ENCODE assay signal across 19 cellular contexts in genomic region chr16:11552445-11552844, GRCh38. TPM values are rescaled to one million over a fixed set of nuclear protein-coding genes. Genes with fewer than 3 reads are reported as not detected.
A peak's percentile ranks its signal among the peaks of the same experiment; 100 is the strongest.
DNase-seq lines count a peak whose midpoint lies in the region; ATAC-seq and TF ChIP-seq lines count a peak whose summit lies in the region.
"Had no signal": no experiment of that assay in that cellular context is flagged by ENCODE, and none has a peak within 500 bp of the region (broad histone marks: within the 10 kb centered on the region; RNA-seq: fewer than 3 reads in every experiment).

No MANE protein-coding gene starts in this region.

- intact Hi-C loops in CD8-positive, alpha-beta T cell (cut with DNase I, micrococcal nuclease) = loop anchor here in 1 of 2 experiments (5.0 kb wide), 1 partner anchor 35 kb away; the partner anchor contains the start of gene LITAF
- intact Hi-C loops in right cardiac atrium (cut with DNase I) = no loop called here
- intact Hi-C loops in psoas muscle (cut with DNase I) = no loop called here

- CTCF ChIA-PET in CD8-positive, alpha-beta T cell (lab: Charles Lee) = interaction anchor here (1.0 to 6.4 kb wide), 3 partner anchors 14 to 20 kb away, joined by 3 to 26 read pairs (median 9); no protein-coding TSS in a partner anchor
- CTCF ChIA-PET in T-cell (lab: Charles Lee) = interaction anchor here in 1 of 2 donors (0.6 kb wide), 1 partner anchor 36 kb away, joined by 3 read pairs; no protein-coding TSS in a partner anchor

- H3K36me3 ChIP-seq in CD8-positive, alpha-beta T cell (ENCODE audit: insufficient read depth, low read length) = peaks cover 81% of the 10 kb centered on the region
- H3K36me3 ChIP-seq in psoas muscle (ENCODE audit: insufficient read depth in 1 of 2, low read depth in 1 of 2) = peaks cover 0 to 82% of the 10 kb centered on the region in 2 donors

- H3K9me3 Mint-ChIP-seq in CD8-positive, alpha-beta T cell = no peaks in the 10 kb centered on the region
- H3K9me3 Mint-ChIP-seq in T-cell = peaks cover 0 to 4% (median 4%) of the 10 kb centered on the region in 3 donors
- H3K9me3 Mint-ChIP-seq in stimulated activated effector memory CD8-positive, alpha-beta T cell treated with anti-CD3 and anti-CD28 coated beads, Interleukin-12 subunit alpha, Interleukin-12 subunit beta, amount 100 ng/mL, for 72 hours = no peaks in the 10 kb centered on the region

- no peak overlapping the region for H3K4me3 ChIP-seq in CD8-positive, alpha-beta T cell (ENCODE audit: low read depth, low read length)
- H3K4me3 ChIP-seq in right cardiac atrium (ENCODE audit: low read length) (no peak overlapping the region), psoas muscle (no peak overlapping the region)
- H3K4me3 ChIP-seq: body of pancreas, upper lobe of left lung had no signal

- no peaks in the 10 kb centered on the region for H3K9me3 ChIP-seq in CD8-positive, alpha-beta T cell (ENCODE audit: low read length)
- H3K9me3 ChIP-seq in right cardiac atrium (ENCODE audit: control insufficient read depth, low read length) (no peaks in the 10 kb centered on the region), psoas muscle (peaks cover 10% of the 10 kb centered on the region)
- H3K9me3 ChIP-seq: body of pancreas had no signal

- H3K27me3 ChIP-seq in CD8-positive, alpha-beta T cell (ENCODE audit: insufficient read depth, low read length) = no peaks in the 10 kb centered on the region
- no peaks in the 10 kb centered on the region for H3K27me3 ChIP-seq in right cardiac atrium (ENCODE audit: control insufficient read depth, insufficient read depth)
- H3K27me3 ChIP-seq in psoas muscle (ENCODE audit: insufficient read depth in 3 of 3, low read length in 2 of 3) = no peaks in the 10 kb centered on the region
- H3K27me3 ChIP-seq: body of pancreas, upper lobe of left lung had no signal

- peak overlapping the region; percentile 57 for H3K27ac Mint-ChIP-seq in CD8-positive, alpha-beta T cell
- peak overlapping the region; percentile 62 to 84 for H3K27ac Mint-ChIP-seq in T-cell
- H3K27ac Mint-ChIP-seq in stimulated activated effector memory CD8-positive, alpha-beta T cell treated with anti-CD3 and anti-CD28 coated beads, Interleukin-12 subunit alpha, Interleukin-12 subunit beta, amount 100 ng/mL, for 72 hours = peak overlapping the region; percentile 58
- H3K27ac Mint-ChIP-seq: activated naive CD4-positive, alpha-beta T cell treated with anti-CD3 and anti-CD28 coated beads, Interleukin-2, amount 50 U/mL, for 72 hours; activated T-cell treated with anti-CD3 and anti-CD28 coated beads, Interleukin-2, amount 50 U/mL, for 24 hours; stimulated activated memory B cell treated with anti-CD40 and anti-IgM and Interleukin-4, amounts not matched to agents 10 μg/mL and 1 μg/mL and 100 μg/mL, for 72 hours had no signal

- H3K4me3 Mint-ChIP-seq in CD8-positive, alpha-beta T cell = no peak overlapping the region
- H3K4me3 Mint-ChIP-seq in T-cell = no peak overlapping the region
- H3K4me3 Mint-ChIP-seq in stimulated activated effector memory CD8-positive, alpha-beta T cell treated with anti-CD3 and anti-CD28 coated beads, Interleukin-12 subunit alpha, Interleukin-12 subunit beta, amount 100 ng/mL, for 72 hours = no peak overlapping the region
- H3K4me3 Mint-ChIP-seq: activated T-cell treated with anti-CD3 and anti-CD28 coated beads, Interleukin-2, amount 50 U/mL, for 24 hours; stimulated activated memory B cell treated with anti-CD40 and anti-IgM and Interleukin-4, amounts not matched to agents 10 μg/mL and 1 μg/mL and 100 μg/mL, for 72 hours had no signal

- H3K4me1 ChIP-seq in CD8-positive, alpha-beta T cell (ENCODE audit: insufficient read depth, low read length) = peaks cover 18% of the 10 kb centered on the region
- H3K4me1 ChIP-seq in right cardiac atrium (ENCODE audit: control insufficient read depth, insufficient read depth, low read length) (no peaks in the 10 kb centered on the region), psoas muscle (peaks cover under 1% of the 10 kb centered on the region)

- ATAC-seq in CD8-positive, alpha-beta T cell = no peak
- no peak for ATAC-seq in T-cell (replicated peaks in 1 of 4)
- peak; percentile 60 to 76 for ATAC-seq in right cardiac atrium
- ATAC-seq in stimulated activated effector memory CD8-positive, alpha-beta T cell treated with anti-CD3 and anti-CD28 coated beads, Interleukin-12 subunit alpha, Interleukin-12 subunit beta, amount 100 ng/mL, for 72 hours = no peak
- no peak for ATAC-seq in psoas muscle
- no peak for ATAC-seq in HG02973 (IDR thresholded peaks at IDR 0.05; ENCODE audit: unreplicated experiment)
- ATAC-seq: activated naive CD4-positive, alpha-beta T cell treated with anti-CD3 and anti-CD28 coated beads, Interleukin-2, amount 50 U/mL, for 72 hours; body of pancreas; HCT116; stimulated activated memory B cell treated with anti-CD40 and anti-IgM and Interleukin-4, amounts not matched to agents 10 μg/mL and 1 μg/mL and 100 μg/mL, for 72 hours had no signal

- 45% methylated on average over 8 of the region's 8 CpGs for WGBS in right cardiac atrium
- 54 to 60% (median 58%) methylated on average over 8 of the region's 8 CpGs for WGBS in psoas muscle, 3 donors

- no peaks in the 10 kb centered on the region for H3K27me3 Mint-ChIP-seq in CD8-positive, alpha-beta T cell (ENCODE audit: low read depth)
- H3K27me3 Mint-ChIP-seq in T-cell = no peaks in the 10 kb centered on the region
- H3K27me3 Mint-ChIP-seq: activated T-cell treated with anti-CD3 and anti-CD28 coated beads, Interleukin-2, amount 50 U/mL, for 24 hours; stimulated activated memory B cell treated with anti-CD40 and anti-IgM and Interleukin-4, amounts not matched to agents 10 μg/mL and 1 μg/mL and 100 μg/mL, for 72 hours had no signal

- no peak for DNase-seq in CD8-positive, alpha-beta T cell
- DNase-seq in T-cell = no peak
- peak; percentile 47 to 72 (median 48) for DNase-seq in right cardiac atrium
- DNase-seq in stimulated activated effector memory CD8-positive, alpha-beta T cell treated with anti-CD3 and anti-CD28 coated beads, Interleukin-12 subunit alpha, Interleukin-12 subunit beta, amount 100 ng/mL, for 72 hours (ENCODE audit: low spot score in 2 of 2) = no peak
- DNase-seq in psoas muscle = no peak
- no peak for DNase-seq in NCI-H187 (lab: John Stamatoyannopoulos, UW)
- DNase-seq in dermis blood vessel endothelial cell = no peak
- DNase-seq: activated CD4-positive, alpha-beta T cell treated with anti-CD3 and anti-CD28 coated beads for 1 hour; activated T-cell treated with anti-CD3 and anti-CD28 coated beads, Interleukin-2, amount 50 U/mL, for 24 hours; AML-193; body of pancreas; Calu3; NCI-H526; SW 1271; upper lobe of left lung had no signal

- POLR2A ChIA-PET in CD8-positive, alpha-beta T cell (lab: Charles Lee) = interaction anchor here (0.7 to 1.4 kb wide), 2 partner anchors 12 to 14 kb away, joined by 3 read pairs; no protein-coding TSS in a partner anchor
- POLR2A ChIA-PET in T-cell (lab: Charles Lee) = interaction anchor here (0.5 to 0.8 kb wide), 2 partner anchors 8 to 57 kb away, joined by 3 to 4 read pairs; no protein-coding TSS in a partner anchor

- H3K36me3 Mint-ChIP-seq in CD8-positive, alpha-beta T cell = peaks cover 97% of the 10 kb centered on the region
- peaks cover 73% of the 10 kb centered on the region for H3K36me3 Mint-ChIP-seq in T-cell
- H3K36me3 Mint-ChIP-seq in stimulated activated effector memory CD8-positive, alpha-beta T cell treated with anti-CD3 and anti-CD28 coated beads, Interleukin-12 subunit alpha, Interleukin-12 subunit beta, amount 100 ng/mL, for 72 hours = peaks cover 100% of the 10 kb centered on the region

- H3K27ac ChIP-seq in CD8-positive, alpha-beta T cell (ENCODE audit: low read depth, low read length) = no peak overlapping the region
- no peak overlapping the region for H3K27ac ChIP-seq in right cardiac atrium (ENCODE audit: low read length)
- no peak overlapping the region for H3K27ac ChIP-seq in psoas muscle

- TF ChIP-seq CTCF in CD8-positive, alpha-beta T cell (IDR thresholded peaks at IDR 0.05) = no peak
- no peak for TF ChIP-seq CTCF in psoas muscle (IDR thresholded peaks at IDR 0.05)

- H3K4me1 Mint-ChIP-seq in CD8-positive, alpha-beta T cell (ENCODE audit: low read depth) = peaks cover 36% of the 10 kb centered on the region
- H3K4me1 Mint-ChIP-seq in T-cell = peaks cover 30 to 40% (median 40%) of the 10 kb centered on the region in 3 donors
- peaks cover 24% of the 10 kb centered on the region for H3K4me1 Mint-ChIP-seq in stimulated activated effector memory CD8-positive, alpha-beta T cell treated with anti-CD3 and anti-CD28 coated beads, Interleukin-12 subunit alpha, Interleukin-12 subunit beta, amount 100 ng/mL, for 72 hours

RNA-seq across cellular contexts. Expression of gene LITAF, which starts 34.3 kb away (rescaled TPM):
- 100 to 1,000 TPM; 543 TPM for total RNA-seq in CD8-positive, alpha-beta T cell
- total RNA-seq in T-cell = 100 to 1,000 TPM; 150 to 256 (median 161) TPM
- 10 to 100 TPM; 54.0 to 76.5 (median 65.3) TPM for total RNA-seq in right cardiac atrium
- polyA plus RNA-seq in right cardiac atrium = 25.7 TPM
- total RNA-seq in psoas muscle = 10 to 100 TPM in 3 of 4 donors, 1 to 10 TPM in 1; 8.5 to 60.2 (median 18.5) TPM
- 10 to 100 TPM in 2 of 3 donors, 1 to 10 TPM in 1; 5.0 to 33.1 (median 21.5) TPM for polyA plus RNA-seq in psoas muscle
- total RNA-seq in dermis blood vessel endothelial cell = 3.6 and 5.6 TPM in 2 replicates

Comparison
In these comparisons a context has a peak if more than half of its experiments do, and no peak if none do; other contexts are left out.
1. ATAC-seq: peak in right cardiac atrium (2 of 2); none in CD8-positive, alpha-beta T cell (single experiment), T-cell (0 of 4), stimulated activated effector memory CD8-positive, alpha-beta T cell treated with anti-CD3 and anti-CD28 coated beads, Interleukin-12 subunit alpha, Interleukin-12 subunit beta, amount 100 ng/mL, for 72 hours (single experiment), psoas muscle (0 of 4) and HG02973 (single experiment).
2. DNase-seq: peak in right cardiac atrium (3 of 3); none in CD8-positive, alpha-beta T cell (0 of 7), T-cell (0 of 34), stimulated activated effector memory CD8-positive, alpha-beta T cell treated with anti-CD3 and anti-CD28 coated beads, Interleukin-12 subunit alpha, Interleukin-12 subunit beta, amount 100 ng/mL, for 72 hours (0 of 2), psoas muscle (0 of 2), NCI-H187 (0 of 2) and dermis blood vessel endothelial cell (single experiment).
3. Peak in every context shown above with its lines, with median percentiles within 50 percentile points of each other: H3K27ac Mint-ChIP-seq.